Comparison of ENCODE assay signal across 8 cellular contexts in genomic region chr19:1243768-1244692, GRCh38. TPM values are rescaled to one million over a fixed set of nuclear protein-coding genes. Genes with fewer than 3 reads are reported as not detected.
A peak's percentile ranks its signal among the peaks of the same experiment; 100 is the strongest.
DNase-seq lines count a peak whose midpoint lies in the region; ATAC-seq and TF ChIP-seq lines count a peak whose summit lies in the region.

No MANE protein-coding gene starts in this region.

- no peaks in the 10 kb centered on the region for H3K9me3 Mint-ChIP-seq in activated naive CD8-positive, alpha-beta T cell treated with anti-CD3 and anti-CD28 coated beads for 36 hours
- no peaks in the 10 kb centered on the region for H3K9me3 Mint-ChIP-seq in progenitor cell of endocrine pancreas (ENCODE audit: low read depth)

- H3K36me3 Mint-ChIP-seq in activated naive CD8-positive, alpha-beta T cell treated with anti-CD3 and anti-CD28 coated beads for 36 hours: peaks cover 2% of the 10 kb centered on the region
- H3K36me3 Mint-ChIP-seq in progenitor cell of endocrine pancreas (ENCODE audit: insufficient read depth): no peaks in the 10 kb centered on the region

- no peaks in the 10 kb centered on the region for H3K9me3 ChIP-seq in SU-DHL-6 (ENCODE audit: insufficient read depth, low read length)

- H3K4me3 Mint-ChIP-seq in activated naive CD8-positive, alpha-beta T cell treated with anti-CD3 and anti-CD28 coated beads for 36 hours: peak overlapping the region; percentile 75
- no peak overlapping the region for H3K4me3 Mint-ChIP-seq in progenitor cell of endocrine pancreas (ENCODE audit: low read depth)

- no peaks in the 10 kb centered on the region for H3K27me3 ChIP-seq in SU-DHL-6 (ENCODE audit: low read length)

- H3K27ac Mint-ChIP-seq in activated naive CD8-positive, alpha-beta T cell treated with anti-CD3 and anti-CD28 coated beads for 36 hours: peak overlapping the region; percentile 78
- peak overlapping the region; percentile 59 for H3K27ac Mint-ChIP-seq in progenitor cell of endocrine pancreas

- DNase-seq in DMS79 (lab: John Stamatoyannopoulos, UW) (peak; percentile 29), KBM-7 (peak; percentile 81), Right ventricle myocardium inferior (ENCODE audit: missing footprints) (peak; percentile 95), progenitor cell of endocrine pancreas (ENCODE audit: low spot score, unreplicated experiment) (peak; percentile 80), ureter (ENCODE audit: low spot score) (peak; percentile 89)
- DNase-seq in activated naive CD8-positive, alpha-beta T cell treated with anti-CD3 and anti-CD28 coated beads for 36 hours: peak; percentile 89

- peak; percentile 45 for ATAC-seq in Right ventricle myocardium inferior
- ATAC-seq in HG02852 (IDR thresholded peaks at IDR 0.05; ENCODE audit: unreplicated experiment): no peak

- intact Hi-C loops in Right ventricle myocardium inferior (cut with DNase I): loop anchor here (1.0 to 10.0 kb wide), 3 partner anchors 23 to 449 kb away; partner anchors contain the start of genes ARID3A and PTBP1

- H3K4me1 Mint-ChIP-seq in activated naive CD8-positive, alpha-beta T cell treated with anti-CD3 and anti-CD28 coated beads for 36 hours: peaks cover 20% of the 10 kb centered on the region
- H3K4me1 Mint-ChIP-seq in progenitor cell of endocrine pancreas (ENCODE audit: low read depth): peaks cover 10% of the 10 kb centered on the region

- H3K9ac ChIP-seq in SU-DHL-6 (ENCODE audit: low read length): peak overlapping the region; percentile 53

- H3K4me3 ChIP-seq in SU-DHL-6 (ENCODE audit: insufficient read depth, low read length, poor library complexity, severe bottlenecking): peak overlapping the region; percentile 18

- in situ Hi-C loops in KBM-7 (cut with MboI; ENCODE audit: low pct_unique_long_range_greater_than_20kb, low sequenced_read_pairs): no loop called here

- H4K20me1 ChIP-seq in SU-DHL-6 (ENCODE audit: low read depth, low read length): no peaks in the 10 kb centered on the region

- TF ChIP-seq CTCF in SU-DHL-6 (IDR thresholded peaks at IDR 0.05; ENCODE audit: insufficient read depth, low read length, poor library complexity, severe bottlenecking) (peak; percentile 84), progenitor cell of endocrine pancreas (IDR thresholded peaks at IDR 0.05; ENCODE audit: unreplicated experiment) (peak; percentile 95)

- no peaks in the 10 kb centered on the region for H3K27me3 Mint-ChIP-seq in activated naive CD8-positive, alpha-beta T cell treated with anti-CD3 and anti-CD28 coated beads for 36 hours
- no peaks in the 10 kb centered on the region for H3K27me3 Mint-ChIP-seq in progenitor cell of endocrine pancreas

- H3F3A ChIP-seq in SU-DHL-6 (ENCODE audit: insufficient read depth): peaks cover 31% of the 10 kb centered on the region

- peak overlapping the region; percentile 84 for H3K4me2 ChIP-seq in SU-DHL-6 (ENCODE audit: low read depth, low read length, poor library complexity, severe bottlenecking)

- H3K79me2 ChIP-seq in SU-DHL-6 (ENCODE audit: insufficient read depth, low read length): peaks cover 11% of the 10 kb centered on the region; the same call in 1 of the 2 replicates

- no peak overlapping the region for H2AFZ ChIP-seq in SU-DHL-6 (ENCODE audit: low read depth, low read length, severe bottlenecking)

- H3K27ac ChIP-seq in SU-DHL-6 (ENCODE audit: low read depth, low read length): peak overlapping the region; percentile 66

- H3K9me2 ChIP-seq in SU-DHL-6 (replicated peaks; ENCODE audit: insufficient read depth, low read length): no peaks in the 10 kb centered on the region

- H3K36me3 ChIP-seq in SU-DHL-6 (ENCODE audit: low read length): no peaks in the 10 kb centered on the region

RNA-seq across cellular contexts. Expression of gene ATP5F1D, which starts 2.5 kb away (rescaled TPM):
- 100 to 1,000 TPM; 175 to 177 TPM for total RNA-seq in activated naive CD8-positive, alpha-beta T cell treated with anti-CD3 and anti-CD28 coated beads for 36 hours
- 656 TPM for total RNA-seq in Right ventricle myocardium inferior
- total RNA-seq in progenitor cell of endocrine pancreas: 107 and 117 TPM in 2 replicates
- total RNA-seq in ureter: 144 TPM

RNA-seq across cellular contexts. Expression of gene MIDN, which starts 4.4 kb away (rescaled TPM):
- total RNA-seq in activated naive CD8-positive, alpha-beta T cell treated with anti-CD3 and anti-CD28 coated beads for 36 hours: 10 to 100 TPM; 29.3 to 29.6 TPM
- total RNA-seq in Right ventricle myocardium inferior: 62.8 TPM
- total RNA-seq in progenitor cell of endocrine pancreas: 187 and 193 TPM in 2 replicates
- total RNA-seq in ureter: 121 TPM

RNA-seq across cellular contexts. Expression of gene CBARP, which starts 6.2 kb away (rescaled TPM):
- under 1 TPM; 0.33 to 0.46 TPM for total RNA-seq in activated naive CD8-positive, alpha-beta T cell treated with anti-CD3 and anti-CD28 coated beads for 36 hours
- total RNA-seq in Right ventricle myocardium inferior (1.2 TPM), progenitor cell of endocrine pancreas (12.4 and 13.0 TPM in 2 replicates), ureter (0.73 TPM)

RNA-seq across cellular contexts. Expression of gene CIRBP, which starts 25.1 kb away (rescaled TPM):
- 100 to 1,000 TPM; 208 to 216 TPM for total RNA-seq in activated naive CD8-positive, alpha-beta T cell treated with anti-CD3 and anti-CD28 coated beads for 36 hours
- total RNA-seq in Right ventricle myocardium inferior: 219 TPM
- total RNA-seq in progenitor cell of endocrine pancreas: 462 and 465 TPM in 2 replicates
- total RNA-seq in ureter: 524 TPM

RNA-seq across cellular contexts. Expression of gene FAM174C, which starts 31.3 kb away (rescaled TPM):
- 100 to 1,000 TPM in 1 of 2 experiments, 10 to 100 TPM in 1; 99.8 to 101 TPM for total RNA-seq in activated naive CD8-positive, alpha-beta T cell treated with anti-CD3 and anti-CD28 coated beads for 36 hours
- 13.1 TPM for total RNA-seq in Right ventricle myocardium inferior
- 30.0 and 31.8 TPM in 2 replicates for total RNA-seq in progenitor cell of endocrine pancreas
- total RNA-seq in ureter: 47.5 TPM

Comparison
In these comparisons a context has a peak if more than half of its experiments do, and no peak if none do; other contexts are left out.
1. DNase-seq: peak in every context shown above with its lines; median percentile 95 in Right ventricle myocardium inferior; 89 in activated naive CD8-positive, alpha-beta T cell treated with anti-CD3 and anti-CD28 coated beads for 36 hours; 89 in ureter; 81 in KBM-7; 80 in progenitor cell of endocrine pancreas; 29 in DMS79.